In genomic region chr12:42862055-42862454, GRCh38 we compare ENCODE assay signal across 20 cellular contexts.
DNase-seq lines count a peak whose midpoint lies in the region; ATAC-seq, FAIRE-seq and TF ChIP-seq lines count a peak whose summit lies in the region.
"Had no signal": no experiment of that assay in that cellular context is flagged by ENCODE, and none has a peak within 500 bp of the region (broad histone marks: within the 10 kb centered on the region; RNA-seq: fewer than 3 reads in every experiment).

No MANE protein-coding gene starts in this region.

- no peak for DNase-seq in HepG2 (ENCODE audit: low spot score)
- DNase-seq in right lobe of liver = no peak
- peak; percentile 33 for DNase-seq in SW480 (ENCODE audit: low spot score)
- peak; percentile 37 for DNase-seq in iris pigment epithelial cell (ENCODE audit: low read depth)
- DNase-seq in right cardiac atrium = no peak
- DNase-seq in NCI-H2171 treated with DMSO at 0.1 percent for 48 hours (lab: John Stamatoyannopoulos, UW) = no peak
- DNase-seq in activated CD4-positive, alpha-beta memory T cell treated with anti-CD3 and anti-CD28 coated beads, Interleukin-2, amount 10 ng/mL, durations not matched to agents 7 days and 5 days = no peak
- DNase-seq: activated CD4-positive, alpha-beta T cell treated with anti-CD3 and anti-CD28 coated beads for 4 hours; activated CD8-positive, alpha-beta memory T cell treated with anti-CD3 and anti-CD28 coated beads, Interleukin-2, amount 50 U/mL, for 4 hours; activated effector memory CD4-positive, alpha-beta T cell treated with anti-CD3 and anti-CD28 coated beads, Interleukin-2, amount 50 U/mL, for 16 hours; amniotic stem cell; GM23248; islet precursor cell; NCI-H1105; NCI-H2171; Peyer's patch had no signal

- ATAC-seq in HepG2 (no peak), right lobe of liver (no peak), GM18511 (IDR thresholded peaks at IDR 0.05; ENCODE audit: unreplicated experiment) (no peak), right cardiac atrium (no peak)
- ATAC-seq: stimulated activated effector memory CD8-positive, alpha-beta T cell treated with anti-CD3 and anti-CD28 coated beads, Interleukin-12 subunit alpha, Interleukin-12 subunit beta, amount 100 ng/mL, for 72 hours had no signal

- H3K27me3 ChIP-seq in HepG2 (ENCODE audit: control insufficient read depth in 1 of 2, insufficient read depth in 2 of 2, low read length in 2 of 2) = no peaks in the 10 kb centered on the region
- no peaks in the 10 kb centered on the region for H3K27me3 ChIP-seq in right lobe of liver
- no peaks in the 10 kb centered on the region for H3K27me3 ChIP-seq in right cardiac atrium (ENCODE audit: control insufficient read depth, insufficient read depth)
- H3K27me3 ChIP-seq: Peyer's patch had no signal

- CTCF ChIA-PET in HepG2 (lab: Yijun Ruan, JAX; ENCODE audit: low intra/inter-chr PET ratio, low total read pairs) = no interaction called here
- CTCF ChIA-PET in activated CD4-positive, alpha-beta memory T cell treated with anti-CD3 and anti-CD28 coated beads, Interleukin-2, amount 10 ng/mL, durations not matched to agents 7 days and 5 days (lab: Charles Lee) = no interaction called here

- no peak overlapping the region for H3K4me3 ChIP-seq in HepG2 (replicated peaks in 1 of 3; ENCODE audit: insufficient read depth in 1 of 3, low read depth in 2 of 3, low read length in 3 of 3)
- no peak overlapping the region for H3K4me3 ChIP-seq in right lobe of liver
- no peak overlapping the region for H3K4me3 ChIP-seq in right cardiac atrium (ENCODE audit: low read length)
- H3K4me3 ChIP-seq: GM23248, Peyer's patch, thoracic aorta had no signal

- no peak overlapping the region for H3K27ac Mint-ChIP-seq in activated CD4-positive, alpha-beta memory T cell treated with anti-CD3 and anti-CD28 coated beads, Interleukin-2, amount 10 ng/mL, durations not matched to agents 7 days and 5 days
- H3K27ac Mint-ChIP-seq: CD14-positive monocyte; stimulated activated effector memory CD8-positive, alpha-beta T cell treated with anti-CD3 and anti-CD28 coated beads, Interleukin-12 subunit alpha, Interleukin-12 subunit beta, amount 100 ng/mL, for 72 hours had no signal

- H3K4me1 ChIP-seq in HepG2 (ENCODE audit: insufficient read depth, low read length) (no peaks in the 10 kb centered on the region), right lobe of liver (no peaks in the 10 kb centered on the region), right cardiac atrium (ENCODE audit: control insufficient read depth, insufficient read depth, low read length) (no peaks in the 10 kb centered on the region)
- H3K4me1 ChIP-seq: Peyer's patch had no signal

- H3K9ac ChIP-seq in HepG2 (ENCODE audit: insufficient read depth, low read depth, low read length) = no peak overlapping the region
- H3K9ac ChIP-seq: GM23248 had no signal

- H3K9me3 Mint-ChIP-seq in activated CD4-positive, alpha-beta memory T cell treated with anti-CD3 and anti-CD28 coated beads, Interleukin-2, amount 10 ng/mL, durations not matched to agents 7 days and 5 days = no peaks in the 10 kb centered on the region

- no peak for FAIRE-seq in HepG2 (lab: Jason Lieb, UNC)

- H3K4me2 ChIP-seq in HepG2 (ENCODE audit: low read depth, low read length) = no peak overlapping the region

- H3K27me3 Mint-ChIP-seq in activated CD4-positive, alpha-beta memory T cell treated with anti-CD3 and anti-CD28 coated beads, Interleukin-2, amount 10 ng/mL, durations not matched to agents 7 days and 5 days = no peaks in the 10 kb centered on the region

- no peaks in the 10 kb centered on the region for H4K20me1 ChIP-seq in HepG2 (ENCODE audit: insufficient read depth, low read length)

- BruUV-seq in HepG2 (replicated peaks; lab: Mats Ljungman, UMichigan) = no TSS peak

- TF ChIP-seq POLR2A in HepG2 (IDR thresholded peaks at IDR 0.05; ENCODE audit: insufficient read depth in 1 of 2, low read depth in 2 of 2, low read length in 2 of 2) (no peak), right lobe of liver (IDR thresholded peaks at IDR 0.05) (no peak)

- TF ChIP-seq RAD21 in HepG2 (CRISPR knock-in tag; IDR thresholded peaks at IDR 0.05) = no peak

- H3K79me2 ChIP-seq in HepG2 (ENCODE audit: insufficient read depth, low read length) = no peaks in the 10 kb centered on the region

- H3K4me3 Mint-ChIP-seq in activated CD4-positive, alpha-beta memory T cell treated with anti-CD3 and anti-CD28 coated beads, Interleukin-2, amount 10 ng/mL, durations not matched to agents 7 days and 5 days = no peak overlapping the region
- H3K4me3 Mint-ChIP-seq: CD14-positive monocyte; stimulated activated effector memory CD8-positive, alpha-beta T cell treated with anti-CD3 and anti-CD28 coated beads, Interleukin-12 subunit alpha, Interleukin-12 subunit beta, amount 100 ng/mL, for 72 hours had no signal

- WGBS in HepG2 (ENCODE audit: low lambda C conversion rate) = 26% methylated on average over 2 of the region's 2 CpGs
- WGBS in right lobe of liver (ENCODE audit: insufficient coverage, low coverage, low lambda C conversion rate, missing lambda C conversion rate) = 42% methylated on average over 2 of the region's 2 CpGs
- WGBS in right cardiac atrium = 89% methylated on average over 2 of the region's 2 CpGs

- in situ Hi-C loops in HepG2 (cut with HindIII; ENCODE audit: extremely low pct_ligation_motif_present, low pct_unique_long_range_greater_than_20kb) = no loop called here

- no peaks in the 10 kb centered on the region for H3K4me1 Mint-ChIP-seq in activated CD4-positive, alpha-beta memory T cell treated with anti-CD3 and anti-CD28 coated beads, Interleukin-2, amount 10 ng/mL, durations not matched to agents 7 days and 5 days
- H3K4me1 Mint-ChIP-seq: CD14-positive monocyte; stimulated activated effector memory CD8-positive, alpha-beta T cell treated with anti-CD3 and anti-CD28 coated beads, Interleukin-12 subunit alpha, Interleukin-12 subunit beta, amount 100 ng/mL, for 72 hours had no signal

- TF ChIP-seq EP300 in HepG2 (IDR thresholded peaks at IDR 0.05; ENCODE audit: low read depth in 2 of 2, low read length in 2 of 2) (no peak), HepG2 (CRISPR knock-in tag; IDR thresholded peaks at IDR 0.05; ENCODE audit: borderline replicate concordance) (no peak)

- intact Hi-C loops in HepG2 (cut with micrococcal nuclease; ENCODE audit: unreplicated experiment) = no loop called here
- intact Hi-C loops in right lobe of liver (cut with DNase I) = no loop called here
- intact Hi-C loops in right cardiac atrium (cut with DNase I) = no loop called here

- POLR2A ChIA-PET in HepG2 (lab: Yijun Ruan, JAX) = no interaction called here
- POLR2A ChIA-PET in activated CD4-positive, alpha-beta memory T cell treated with anti-CD3 and anti-CD28 coated beads, Interleukin-2, amount 10 ng/mL, durations not matched to agents 7 days and 5 days (lab: Charles Lee) = no interaction called here

- H3K27ac ChIP-seq in HepG2 (ENCODE audit: extremely low read length, insufficient read depth, low read length) (no peak overlapping the region), right lobe of liver (no peak overlapping the region), right cardiac atrium (ENCODE audit: low read length) (no peak overlapping the region)
- H3K27ac ChIP-seq: GM23248, Peyer's patch, thoracic aorta had no signal

- no peaks in the 10 kb centered on the region for H3K36me3 ChIP-seq in HepG2 (replicated peaks in 1 of 2; ENCODE audit: control insufficient read depth in 1 of 2, insufficient read depth in 2 of 2, low read length in 2 of 2)
- no peaks in the 10 kb centered on the region for H3K36me3 ChIP-seq in right lobe of liver
- H3K36me3 ChIP-seq: Peyer's patch, thoracic aorta had no signal

- H2AFZ ChIP-seq in HepG2 (ENCODE audit: low read length) = no peak overlapping the region
- H2AFZ ChIP-seq: GM23248 had no signal

- H3K9me3 ChIP-seq in HepG2 (ENCODE audit: low read length) (no peaks in the 10 kb centered on the region), right lobe of liver (no peaks in the 10 kb centered on the region), right cardiac atrium (ENCODE audit: control insufficient read depth, low read length) (no peaks in the 10 kb centered on the region)
- H3K9me3 ChIP-seq: Peyer's patch, thoracic aorta had no signal

- TF ChIP-seq CTCF in HepG2 (CRISPR knock-in tag; IDR thresholded peaks at IDR 0.05) (no peak), right lobe of liver (IDR thresholded peaks at IDR 0.05) (no peak)

- H3K36me3 Mint-ChIP-seq in activated CD4-positive, alpha-beta memory T cell treated with anti-CD3 and anti-CD28 coated beads, Interleukin-2, amount 10 ng/mL, durations not matched to agents 7 days and 5 days (ENCODE audit: low read depth) = no peaks in the 10 kb centered on the region
- H3K36me3 Mint-ChIP-seq: CD14-positive monocyte; stimulated activated effector memory CD8-positive, alpha-beta T cell treated with anti-CD3 and anti-CD28 coated beads, Interleukin-12 subunit alpha, Interleukin-12 subunit beta, amount 100 ng/mL, for 72 hours had no signal

TF ChIP-seq in HepG2, 621 proteins besides CTCF, POLR2A, EP300 and RAD21:
- TF ChIP-seq MEF2D (CRISPR knock-in tag; IDR thresholded peaks at IDR 0.05) (no peak), ATF7 (IDR thresholded peaks at IDR 0.05) (peak; percentile 78), ATF7 (CRISPR knock-in tag; IDR thresholded peaks at IDR 0.05) (no peak)

Comparison
In these comparisons a context has a peak if more than half of its experiments do, and no peak if none do; other contexts are left out.
1. DNase-seq: peak in SW480 (single experiment) and iris pigment epithelial cell (single experiment); none in HepG2 (single experiment), right lobe of liver (0 of 3), right cardiac atrium (0 of 3), NCI-H2171 treated with DMSO at 0.1 percent for 48 hours (single experiment) and activated CD4-positive, alpha-beta memory T cell treated with anti-CD3 and anti-CD28 coated beads, Interleukin-2, amount 10 ng/mL, durations not matched to agents 7 days and 5 days (single experiment).